Comparison of ENCODE assay signal across 31 cellular contexts in genomic region chr3:115363071-115363470, GRCh38.
DNase-seq lines count a peak whose midpoint lies in the region; ATAC-seq and TF ChIP-seq lines count a peak whose summit lies in the region.
"Had no signal": no experiment of that assay in that cellular context is flagged by ENCODE, and none has a peak within 500 bp of the region (broad histone marks: within the 10 kb centered on the region; RNA-seq: fewer than 3 reads in every experiment).

No MANE protein-coding gene starts in this region.

- peak; percentile 69 for DNase-seq in A172 (ENCODE audit: low spot score)
- DNase-seq in HCEC 1CT = peak; percentile 6
- peak; percentile 19 for DNase-seq in RPMI7951 (ENCODE audit: low read depth)
- DNase-seq in fibroblast of mammary gland (ENCODE audit: low read depth) = peak; percentile 28
- DNase-seq in activated naive CD4-positive, alpha-beta T cell treated with anti-CD3 and anti-CD28 coated beads, Interleukin-2, amount 50 U/mL, for 16 hours = no peak
- no peak for DNase-seq in OCI-M1 (lab: John Stamatoyannopoulos, UW)
- DNase-seq: activated CD4-positive, alpha-beta memory T cell treated with anti-CD3 and anti-CD28 coated beads, Interleukin-2, amount 10 ng/mL, durations not matched to agents 7 days and 5 days; activated CD4-positive, alpha-beta T cell treated with anti-CD3 and anti-CD28 coated beads for 1 hour; anterior cingulate cortex; CD8-positive, alpha-beta memory T cell; DMS153; glutamatergic neuron; HFFc6; islet precursor cell; Kasumi-1; midbrain; naive thymus-derived CD8-positive, alpha-beta T cell; NCI-H1092; NCI-H187; NCI-H2171 treated with DMSO at 0.1 percent for 48 hours; NCI-H524; occipital lobe; stimulated activated naive CD8-positive, alpha-beta T cell treated with anti-CD3 and anti-CD28 coated beads, Interleukin-15, Interleukin-2, amounts not matched to agents 100 U/mL and 50 U/mL, for 24 hours; thyroid gland had no signal

- ATAC-seq in GM18517 (IDR thresholded peaks at IDR 0.05; ENCODE audit: unreplicated experiment) = no peak
- ATAC-seq in GM19324 (IDR thresholded peaks at IDR 0.05; ENCODE audit: low FRiP score, unreplicated experiment) = no peak
- ATAC-seq: A549; activated T-helper 17 cell treated with anti-CD3 and anti-CD28 coated beads, Interleukin-2, amount 50 U/mL, for 72 hours; HepG2; naive thymus-derived CD8-positive, alpha-beta T cell; stimulated activated naive CD8-positive, alpha-beta T cell treated with anti-CD3 and anti-CD28 coated beads, Interleukin-15, Interleukin-2, amounts not matched to agents 100 U/mL and 50 U/mL, for 24 hours had no signal

- TF ChIP-seq CTCF in fibroblast of mammary gland (conservative IDR thresholded peaks at IDR 0.05; ENCODE audit: control insufficient read depth, insufficient read depth, low read depth, low read length) = no peak

- H3K4me3 ChIP-seq in fibroblast of mammary gland (ENCODE audit: control insufficient read depth, low read depth, low read length) = no peak overlapping the region
- H3K4me3 ChIP-seq: A549, SJSA1, skin epidermis, thyroid gland had no signal

Comparison
In these comparisons a context has a peak if more than half of its experiments do, and no peak if none do; other contexts are left out.
1. DNase-seq: peak in A172 (single experiment), HCEC 1CT (single experiment), RPMI7951 (single experiment) and fibroblast of mammary gland (single experiment); none in activated naive CD4-positive, alpha-beta T cell treated with anti-CD3 and anti-CD28 coated beads, Interleukin-2, amount 50 U/mL, for 16 hours (single experiment) and OCI-M1 (single experiment).